ENCODE assay signal across 8 cellular contexts in genomic region chr5:41707853-41708603, GRCh38.
DNase-seq lines count a peak whose midpoint lies in the region; ATAC-seq and TF ChIP-seq lines count a peak whose summit lies in the region.

No MANE protein-coding gene starts in this region.

- intact Hi-C loops in PC-3 (cut with micrococcal nuclease) = loop anchor here (1.0 to 2.0 kb wide), 3 partner anchors 127 to 1181 kb away; no protein-coding TSS in a partner anchor

- peak overlapping the region; percentile 44; the same call in 1 of the 2 replicates for H2AFZ ChIP-seq in PC-3 (ENCODE audit: low read length)

- no peaks in the 10 kb centered on the region for H3K79me2 ChIP-seq in PC-3 (ENCODE audit: low read length)

- no peak overlapping the region for H3K9ac ChIP-seq in PC-3 (ENCODE audit: low read length)

- H3K4me3 ChIP-seq in PC-3 (ENCODE audit: low read length) (no peak overlapping the region), MG63 (no peak overlapping the region)

- H3K27ac ChIP-seq in PC-3 (ENCODE audit: low read length) = no peak overlapping the region

- DNase-seq in COR-L47 (lab: John Stamatoyannopoulos, UW) (peak; percentile 43), PC-3 (peak; percentile 80), glomerular visceral epithelial cell (ENCODE audit: extremely low spot score) (peak; percentile 21), NCI-H2029 treated with DMSO at 0.1 percent for 48 hours (lab: John Stamatoyannopoulos, UW) (no peak), MG63 (no peak)
- DNase-seq in stimulated activated CD4-positive, alpha-beta T cell treated with anti-CD3 and anti-CD28 coated beads, Interleukin-12 subunit alpha, Interleukin-12 subunit beta, amount 100 ng/mL, for 4 hours = no peak

- H3K9me3 ChIP-seq in PC-3 (ENCODE audit: low read length) (no peaks in the 10 kb centered on the region), MG63 (peaks cover 7% of the 10 kb centered on the region)

- no peak overlapping the region for H3K4me2 ChIP-seq in PC-3 (ENCODE audit: low read length)

- H3K27me3 ChIP-seq in PC-3 (ENCODE audit: low read length) (no peaks in the 10 kb centered on the region), MG63 (no peaks in the 10 kb centered on the region)

- peak; percentile 90 for TF ChIP-seq CTCF in PC-3 (conservative IDR thresholded peaks at IDR 0.05; ENCODE audit: low read depth, low read length)

- CTCF ChIA-PET in PC-3 (lab: Charles Lee) = interaction anchor here (1.7 kb wide), 1 partner anchor 136 kb away, joined by 6 read pairs; no protein-coding TSS in a partner anchor

- H3F3A ChIP-seq in PC-3 (ENCODE audit: low read length, unreplicated experiment) = no peaks in the 10 kb centered on the region

- BruUV-seq in PC-3 (replicated peaks; lab: Mats Ljungman, UMichigan) = no TSS peak

- H4K20me1 ChIP-seq in PC-3 (ENCODE audit: low read length) = no peaks in the 10 kb centered on the region

- no peaks in the 10 kb centered on the region for H3K36me3 ChIP-seq in PC-3 (ENCODE audit: low read depth, low read length)
- H3K36me3 ChIP-seq in MG63 = no peaks in the 10 kb centered on the region

- H3K4me1 ChIP-seq in PC-3 (ENCODE audit: insufficient read depth, low read length) = no peaks in the 10 kb centered on the region

- ATAC-seq in GM19438 (IDR thresholded peaks at IDR 0.05; ENCODE audit: low read depth, unreplicated experiment) (peak; percentile 77), HG03460 (IDR thresholded peaks at IDR 0.05; ENCODE audit: unreplicated experiment) (peak; percentile 81), PC-3 (peak; percentile 97)

- POLR2A ChIA-PET in PC-3 (lab: Charles Lee; ENCODE audit: unreplicated experiment) = no interaction called here

- no peaks in the 10 kb centered on the region for H3K9me2 ChIP-seq in PC-3 (replicated peaks; ENCODE audit: low read length)

Comparison
In these comparisons a context has a peak if more than half of its experiments do, and no peak if none do; other contexts are left out.
1. DNase-seq: peak in COR-L47 (single experiment), PC-3 (single experiment) and glomerular visceral epithelial cell (single experiment); none in NCI-H2029 treated with DMSO at 0.1 percent for 48 hours (single experiment), MG63 (single experiment) and stimulated activated CD4-positive, alpha-beta T cell treated with anti-CD3 and anti-CD28 coated beads, Interleukin-12 subunit alpha, Interleukin-12 subunit beta, amount 100 ng/mL, for 4 hours (single experiment).
2. Peak in every context shown above with its lines, with median percentiles within 50 percentile points of each other: ATAC-seq.